Comparison of ENCODE assay signal across 20 cellular contexts in genomic region chr18:55559735-55560134, GRCh38. TPM values are rescaled to one million over a fixed set of nuclear protein-coding genes. Genes with fewer than 3 reads are reported as not detected.
DNase-seq lines count a peak whose midpoint lies in the region; ATAC-seq and TF ChIP-seq lines count a peak whose summit lies in the region.
"Had no signal": no experiment of that assay in that cellular context is flagged by ENCODE, and none has a peak within 500 bp of the region (broad histone marks: within the 10 kb centered on the region; RNA-seq: fewer than 3 reads in every experiment).

No MANE protein-coding gene starts in this region.

- TF ChIP-seq POLR2A in ovary (IDR thresholded peaks at IDR 0.05), result no peak

- BruUV-seq in PC-3 (replicated peaks; lab: Mats Ljungman, UMichigan), result no TSS peak

- H2AFZ ChIP-seq in PC-3 (ENCODE audit: low read length), result no peak overlapping the region

- H3F3A ChIP-seq in DOHH2 (ENCODE audit: control insufficient read depth, insufficient read depth) (no peaks in the 10 kb centered on the region), PC-3 (ENCODE audit: low read length, unreplicated experiment) (no peaks in the 10 kb centered on the region)

- POLR2A ChIA-PET in PC-3 (lab: Charles Lee; ENCODE audit: unreplicated experiment), result no interaction called here

- WGBS in heart right ventricle, 2 donors, result 50 to 61% methylated on average over 2 of the region's 2 CpGs
- WGBS in right cardiac atrium, result 75% methylated on average over 2 of the region's 2 CpGs
- 63 to 81% (median 70%) methylated on average over 2 of the region's 2 CpGs for WGBS in ovary, 3 donors

- TF ChIP-seq CTCF in heart right ventricle (IDR thresholded peaks at IDR 0.05) (no peak), DOHH2 (IDR thresholded peaks at IDR 0.05; ENCODE audit: low read depth, low read length, poor library complexity, severe bottlenecking) (no peak), ovary (IDR thresholded peaks at IDR 0.05) (no peak), PC-3 (conservative IDR thresholded peaks at IDR 0.05; ENCODE audit: low read depth, low read length) (no peak)

- H3K27me3 ChIP-seq in heart right ventricle, result no peaks in the 10 kb centered on the region
- H3K27me3 ChIP-seq in right cardiac atrium (ENCODE audit: control insufficient read depth, insufficient read depth), result no peaks in the 10 kb centered on the region
- no peaks in the 10 kb centered on the region for H3K27me3 ChIP-seq in DOHH2 (ENCODE audit: control insufficient read depth, low read length)
- no peaks in the 10 kb centered on the region for H3K27me3 ChIP-seq in SJCRH30
- no peaks in the 10 kb centered on the region for H3K27me3 ChIP-seq in ovary
- no peaks in the 10 kb centered on the region for H3K27me3 ChIP-seq in PC-3 (ENCODE audit: low read length)

- H3K79me2 ChIP-seq in DOHH2 (ENCODE audit: control insufficient read depth, low read length), result peaks cover 93% of the 10 kb centered on the region
- H3K79me2 ChIP-seq in PC-3 (ENCODE audit: low read length), result no peaks in the 10 kb centered on the region

- peak overlapping the region in 2 of 10 donors; percentile 13 to 14 for H3K27ac ChIP-seq in heart right ventricle
- no peak overlapping the region for H3K27ac ChIP-seq in right cardiac atrium (ENCODE audit: low read length)
- no peak overlapping the region for H3K27ac ChIP-seq in DOHH2 (ENCODE audit: low read depth, low read length)
- no peak overlapping the region for H3K27ac ChIP-seq in SJCRH30
- H3K27ac ChIP-seq in ovary, result no peak overlapping the region
- no peak overlapping the region for H3K27ac ChIP-seq in PC-3 (ENCODE audit: low read length)

- H3K9ac ChIP-seq in PC-3 (ENCODE audit: low read length), result no peak overlapping the region

- peaks cover 0 to 9% (median 0%) of the 10 kb centered on the region in 9 donors for H3K36me3 ChIP-seq in heart right ventricle
- H3K36me3 ChIP-seq in DOHH2 (ENCODE audit: control insufficient read depth, low read length), result peaks cover 62% of the 10 kb centered on the region
- H3K36me3 ChIP-seq in SJCRH30, result no peaks in the 10 kb centered on the region
- H3K36me3 ChIP-seq in ovary, result no peaks in the 10 kb centered on the region
- no peaks in the 10 kb centered on the region for H3K36me3 ChIP-seq in PC-3 (ENCODE audit: low read depth, low read length)

- H4K20me1 ChIP-seq in DOHH2 (ENCODE audit: control insufficient read depth, insufficient read depth, low read depth, low read length), result no peaks in the 10 kb centered on the region
- no peaks in the 10 kb centered on the region for H4K20me1 ChIP-seq in PC-3 (ENCODE audit: low read length)

- H3K4me3 ChIP-seq in heart right ventricle, result no peak overlapping the region
- no peak overlapping the region for H3K4me3 ChIP-seq in right cardiac atrium (ENCODE audit: low read length)
- H3K4me3 ChIP-seq in DOHH2 (ENCODE audit: low read length), result no peak overlapping the region
- no peak overlapping the region for H3K4me3 ChIP-seq in SJCRH30
- H3K4me3 ChIP-seq in ovary, result no peak overlapping the region
- no peak overlapping the region for H3K4me3 ChIP-seq in PC-3 (ENCODE audit: low read length)
- H3K4me3 ChIP-seq: GM12878 had no signal

- CTCF ChIA-PET in PC-3 (lab: Charles Lee), result no interaction called here

- ATAC-seq in heart right ventricle, result peak in 5 of 8 donors; percentile 42 to 86 (median 71)
- ATAC-seq in right cardiac atrium, result no peak
- ATAC-seq in PC-3, result no peak
- ATAC-seq: GM12878, HCT116 had no signal

- intact Hi-C loops in heart right ventricle (cut with DNase I), result loop anchor here in 1 of 10 donors (5.0 kb wide), 1 partner anchor 37 kb away; no protein-coding TSS in a partner anchor
- intact Hi-C loops in right cardiac atrium (cut with DNase I), result no loop called here
- intact Hi-C loops in ovary (cut with DNase I), result no loop called here
- intact Hi-C loops in PC-3 (cut with micrococcal nuclease), result no loop called here

- DNase-seq in heart right ventricle (peak; percentile 25 to 71), right cardiac atrium (no peak), SJCRH30 (peak; percentile 19 to 42), superior temporal gyrus (ENCODE audit: extremely low spot score) (peak; percentile 41), ovary (no peak), PC-3 (no peak)
- DNase-seq: CD4-positive, CD25-positive, alpha-beta regulatory T cell; COR-L47; DMS153; GOT3; Kasumi-1; MM.1S; NCI-H1092 treated with DMSO at 0.1 percent for 48 hours; NCI-H187 treated with DMSO at 0.1 percent for 48 hours; NCI-H2227 treated with DMSO at 0.1 percent for 48 hours; NCI-H524; SHP77 had no signal

- H3K9me3 ChIP-seq in heart right ventricle (peaks cover 0 to 10% (median 4%) of the 10 kb centered on the region in 11 donors), right cardiac atrium (ENCODE audit: control insufficient read depth, low read length) (no peaks in the 10 kb centered on the region), DOHH2 (ENCODE audit: control insufficient read depth, insufficient read depth, low read length) (no peaks in the 10 kb centered on the region), SJCRH30 (replicated peaks) (no peaks in the 10 kb centered on the region), ovary (no peaks in the 10 kb centered on the region), PC-3 (ENCODE audit: low read length) (no peaks in the 10 kb centered on the region)

- H3K4me1 ChIP-seq in heart right ventricle (peaks cover 0 to 32% (median 4%) of the 10 kb centered on the region in 9 donors), right cardiac atrium (ENCODE audit: control insufficient read depth, insufficient read depth, low read length) (no peaks in the 10 kb centered on the region), DOHH2 (ENCODE audit: control insufficient read depth, low read length) (peaks cover 15% of the 10 kb centered on the region), SJCRH30 (no peaks in the 10 kb centered on the region), ovary (ENCODE audit: insufficient read depth) (no peaks in the 10 kb centered on the region), PC-3 (ENCODE audit: insufficient read depth, low read length) (no peaks in the 10 kb centered on the region)

- TF ChIP-seq EP300 in ovary (IDR thresholded peaks at IDR 0.05), result no peak

- H3K9me2 ChIP-seq in DOHH2 (replicated peaks; ENCODE audit: control insufficient read depth, low read length) (no peaks in the 10 kb centered on the region), PC-3 (replicated peaks; ENCODE audit: low read length) (no peaks in the 10 kb centered on the region)

- H3K4me2 ChIP-seq in DOHH2 (ENCODE audit: low read length) (peak overlapping the region; percentile 2; the same call in 1 of the 2 replicates), PC-3 (ENCODE audit: low read length) (no peak overlapping the region)

RNA-seq across cellular contexts. Expression of gene TCF4, which starts 28.3 kb away (rescaled TPM):
- 10 to 100 TPM; 50.0 to 90.1 (median 70.5) TPM for total RNA-seq in heart right ventricle
- 10 to 100 TPM; 12.6 to 22.1 TPM for polyA plus RNA-seq in heart right ventricle
- total RNA-seq in right cardiac atrium, result 10 to 100 TPM; 51.8 to 73.6 (median 61.9) TPM
- 17.3 TPM for polyA plus RNA-seq in right cardiac atrium
- 35.1 and 37.3 TPM in 2 replicates for total RNA-seq in SJCRH30 (2014; rRNA removed; shearing (Covaris generic))
- total RNA-seq in ovary, result 100 to 1,000 TPM in 5 of 7 donors, 10 to 100 TPM in 2; 88.3 to 131 (median 119) TPM
- 10 to 100 TPM; 36.5 to 69.1 TPM for polyA plus RNA-seq in ovary
- total RNA-seq in PC-3 (2014; rRNA removed), result 12.5 and 13.9 TPM in 2 replicates

Comparison
In these comparisons a context has a peak if more than half of its experiments do, and no peak if none do; other contexts are left out.
1. ATAC-seq: peak in heart right ventricle (5 of 8); none in right cardiac atrium (0 of 2) and PC-3 (single experiment).
2. DNase-seq: peak in heart right ventricle (2 of 2), SJCRH30 (2 of 2) and superior temporal gyrus (single experiment); none in right cardiac atrium (0 of 3), ovary (0 of 5) and PC-3 (single experiment).